9 cellular contexts compared by ENCODE assay signal in genomic region chr16:68040506-68041288, GRCh38. TPM values are rescaled to one million over a fixed set of nuclear protein-coding genes. Genes with fewer than 3 reads are reported as not detected.
DNase-seq lines count a peak whose midpoint lies in the region; ATAC-seq and TF ChIP-seq lines count a peak whose summit lies in the region.
"Had no signal": no experiment of that assay in that cellular context is flagged by ENCODE, and none has a peak within 500 bp of the region (broad histone marks: within the 10 kb centered on the region; RNA-seq: fewer than 3 reads in every experiment).

No MANE protein-coding gene starts in this region.

- peaks cover 9 to 10% of the 10 kb centered on the region in 2 donors for H3K4me1 Mint-ChIP-seq in effector memory CD8-positive, alpha-beta T cell (ENCODE audit: low read depth in 2 of 2)

- H3K4me2 ChIP-seq in mesenchymal stem cell (ENCODE audit: low read length, poor library complexity, severe bottlenecking) = no peak overlapping the region

- no peak overlapping the region for H3K18ac ChIP-seq in mesenchymal stem cell (ENCODE audit: low read depth in 1 of 2, low read length in 2 of 2)

- H3K79me1 ChIP-seq in mesenchymal stem cell (replicated peaks; ENCODE audit: low read length, poor library complexity, severe bottlenecking) = peaks cover 9% of the 10 kb centered on the region

- H3K23ac ChIP-seq in mesenchymal stem cell (ENCODE audit: low read length in 2 of 2) = no peak overlapping the region

- H2BK15ac ChIP-seq in mesenchymal stem cell (ENCODE audit: low read depth, poor library complexity, severe bottlenecking) = no peak overlapping the region

- H3K36me3 Mint-ChIP-seq in effector memory CD8-positive, alpha-beta T cell (ENCODE audit: insufficient read depth) = peaks cover 10% of the 10 kb centered on the region

- H3K9ac ChIP-seq in mesenchymal stem cell (ENCODE audit: low read length) = no peak overlapping the region

- no peak overlapping the region for H3K4me3 ChIP-seq in AG04450 (ENCODE audit: low read depth, low read length)
- H3K4me3 ChIP-seq in mesenchymal stem cell (ENCODE audit: insufficient read depth in 1 of 2, low read depth in 1 of 2, low read length in 2 of 2) = no peak overlapping the region

- 77% methylated on average over 11 of the region's 14 CpGs for WGBS in mesenchymal stem cell

- peak; percentile 18 for DNase-seq in AG04450 (ENCODE audit: low read depth, low spot score)
- DNase-seq in HT-29 (ENCODE audit: low spot score) = peak; percentile 88
- DNase-seq in NOMO-1 (lab: John Stamatoyannopoulos, UW; ENCODE audit: unreplicated experiment in 2 of 2) = peak; percentile 67 to 75
- peak; percentile 79 to 81 for DNase-seq in activated CD8-positive, alpha-beta memory T cell treated with anti-CD3 and anti-CD28 coated beads for 4 hours (ENCODE audit: low read depth in 2 of 2)
- peak; percentile 86 to 89 (median 88) for DNase-seq in effector memory CD8-positive, alpha-beta T cell
- peak; percentile 69 for DNase-seq in mesenchymal stem cell
- DNase-seq in stimulated activated CD8-positive, alpha-beta memory T cell treated with anti-CD3 and anti-CD28 coated beads, Interleukin-4, amount 100 ng/mL, for 1 hour (ENCODE audit: low read depth in 2 of 2, low spot score in 1 of 2) = peak; percentile 85 to 88

- H3K9me3 ChIP-seq in AG04450 (ENCODE audit: control insufficient read depth, insufficient read depth, low read length) = no peaks in the 10 kb centered on the region
- H3K9me3 ChIP-seq in mesenchymal stem cell (ENCODE audit: control insufficient read depth, low read length) = no peaks in the 10 kb centered on the region

- H3K4ac ChIP-seq in mesenchymal stem cell (ENCODE audit: low read depth in 1 of 2, low read length in 2 of 2) = no peak overlapping the region

- peak overlapping the region in 1 of 2 donors; percentile 66 for H3K27ac Mint-ChIP-seq in effector memory CD8-positive, alpha-beta T cell

- H3K9me3 Mint-ChIP-seq in effector memory CD8-positive, alpha-beta T cell = no peaks in the 10 kb centered on the region

- H2BK12ac ChIP-seq in mesenchymal stem cell (ENCODE audit: low read length in 2 of 2) = no peak overlapping the region

- TF ChIP-seq CTCF in AG04450 (IDR thresholded peaks at IDR 0.05; ENCODE audit: low read depth, low read length) = peak; percentile 88

- no peak overlapping the region for H3K27ac ChIP-seq in AG04450 (ENCODE audit: low read depth, low read length)
- no peak overlapping the region for H3K27ac ChIP-seq in mesenchymal stem cell (ENCODE audit: low read length, poor library complexity, severe bottlenecking)

- H2AK5ac ChIP-seq in mesenchymal stem cell (ENCODE audit: low read length, severe bottlenecking) = no peak overlapping the region

- POLR2A ChIA-PET in AG04450 (lab: Yijun Ruan, JAX) = interaction anchor here (0.6 kb wide), 1 partner anchor 106 kb away, joined by 3 read pairs; no protein-coding TSS in a partner anchor

- peak; percentile 54 for ATAC-seq in GM19025 (IDR thresholded peaks at IDR 0.05; ENCODE audit: low read depth, unreplicated experiment)
- ATAC-seq in effector memory CD8-positive, alpha-beta T cell (replicated peaks) = peak; percentile 100

- H3K36me3 ChIP-seq in mesenchymal stem cell (ENCODE audit: control insufficient read depth in 1 of 2, insufficient read depth in 2 of 2, low read depth in 1 of 2, low read length in 2 of 2) = peaks cover 9 to 10% of the 10 kb centered on the region in 2 experiments

- no peak overlapping the region for H2BK5ac ChIP-seq in mesenchymal stem cell (ENCODE audit: low read depth, low read length, poor library complexity, severe bottlenecking)

- CTCF ChIA-PET in AG04450 (lab: Charles Lee) = interaction anchor here (0.5 to 1.8 kb wide), 50 partner anchors 8 to 948 kb away, joined by 3 to 22 read pairs (median 4); partner anchors contain the start of genes DDX28 and DUS2

- no peak overlapping the region for H4K91ac ChIP-seq in mesenchymal stem cell (ENCODE audit: low read length)

- H2BK120ac ChIP-seq in mesenchymal stem cell (ENCODE audit: low read depth, low read length) = no peak overlapping the region

- no peaks in the 10 kb centered on the region for H3K4me1 ChIP-seq in mesenchymal stem cell (ENCODE audit: control insufficient read depth, insufficient read depth, low read depth, low read length)

- H3K14ac ChIP-seq in mesenchymal stem cell (ENCODE audit: low read length in 2 of 2) = no peak overlapping the region

- no peaks in the 10 kb centered on the region for H3K27me3 ChIP-seq in AG04450 (ENCODE audit: control insufficient read depth, insufficient read depth, low read length)
- no peaks in the 10 kb centered on the region for H3K27me3 ChIP-seq in mesenchymal stem cell (ENCODE audit: control insufficient read depth in 1 of 2, insufficient read depth in 1 of 2, low read length in 2 of 2)

- H3K4me3 Mint-ChIP-seq in effector memory CD8-positive, alpha-beta T cell = no peak overlapping the region

- no peaks in the 10 kb centered on the region for H3K27me3 Mint-ChIP-seq in effector memory CD8-positive, alpha-beta T cell

- no peak overlapping the region for H4K8ac ChIP-seq in mesenchymal stem cell (ENCODE audit: low read length)

- H2AFZ ChIP-seq in mesenchymal stem cell (ENCODE audit: low read depth, low read length) = no peak overlapping the region

RNA-seq across cellular contexts. Expression of gene DUS2, which starts 17.6 kb away (rescaled TPM):
- 13.7 and 14.1 TPM in 2 replicates for polyA plus RNA-seq in AG04450 (2011; rRNA removed)
- 21.4 and 25.0 TPM in 2 replicates for polyA minus RNA-seq in AG04450 (2011; rRNA and poly(A)+ RNA removed)
- 18.7 and 19.0 TPM in 2 replicates for total RNA-seq in HT-29 (2014; rRNA removed; shearing (Covaris generic))
- 5.1 TPM for polyA plus RNA-seq in mesenchymal stem cell (2013, experiment 1 of 2)
- polyA plus RNA-seq in mesenchymal stem cell (2013, experiment 2 of 2) = 5.3 TPM

RNA-seq across cellular contexts. Expression of gene DDX28, which starts 17.7 kb away (rescaled TPM):
- 7.6 and 8.1 TPM in 2 replicates for polyA plus RNA-seq in AG04450 (2011; rRNA removed)
- 6.3 and 7.9 TPM in 2 replicates for polyA minus RNA-seq in AG04450 (2011; rRNA and poly(A)+ RNA removed)
- total RNA-seq in HT-29 (2014; rRNA removed; shearing (Covaris generic)) = 27.4 and 30.4 TPM in 2 replicates
- 4.4 TPM for polyA plus RNA-seq in mesenchymal stem cell (2013, experiment 1 of 2)
- polyA plus RNA-seq in mesenchymal stem cell (2013, experiment 2 of 2) = 4.6 TPM

RNA-seq across cellular contexts. Expression of gene DPEP2NB, which starts 25.0 kb away (rescaled TPM):
- polyA plus RNA-seq in AG04450 (2011; rRNA removed) = not detected in 2 replicates
- not detected in 2 replicates for polyA minus RNA-seq in AG04450 (2011; rRNA and poly(A)+ RNA removed)
- not detected in 2 replicates for total RNA-seq in HT-29 (2014; rRNA removed; shearing (Covaris generic))
- polyA plus RNA-seq in mesenchymal stem cell (2013, experiment 1 of 2) = not detected
- not detected for polyA plus RNA-seq in mesenchymal stem cell (2013, experiment 2 of 2)
- total RNA-seq: temporal lobe had no signal

RNA-seq across cellular contexts. Expression of gene DPEP2, which starts 41.4 kb away (rescaled TPM):
- polyA plus RNA-seq in AG04450 (2011; rRNA removed) = not detected in 2 replicates
- polyA minus RNA-seq in AG04450 (2011; rRNA and poly(A)+ RNA removed) = 0.32 TPM in 1 of 2 replicates, not detected in the other
- total RNA-seq in HT-29 (2014; rRNA removed; shearing (Covaris generic)) = not detected in 2 replicates
- polyA plus RNA-seq in mesenchymal stem cell (2013, experiment 1 of 2) = 0.35 TPM
- polyA plus RNA-seq in mesenchymal stem cell (2013, experiment 2 of 2) = 0.19 TPM

RNA-seq across cellular contexts. Expression of gene NFATC3, which starts 44.5 kb away (rescaled TPM):
- 13.8 and 16.7 TPM in 2 replicates for polyA plus RNA-seq in AG04450 (2011; rRNA removed)
- 33.8 and 42.5 TPM in 2 replicates for polyA minus RNA-seq in AG04450 (2011; rRNA and poly(A)+ RNA removed)
- total RNA-seq in HT-29 (2014; rRNA removed; shearing (Covaris generic)) = 20.4 and 20.8 TPM in 2 replicates
- 11.8 TPM for polyA plus RNA-seq in mesenchymal stem cell (2013, experiment 1 of 2)
- 11.8 TPM for polyA plus RNA-seq in mesenchymal stem cell (2013, experiment 2 of 2)

Comparison
In these comparisons a context has a peak if more than half of its experiments do, and no peak if none do; other contexts are left out.
1. DNase-seq: peak in every context shown above with its lines; median percentile 88 in HT-29; 88 in effector memory CD8-positive, alpha-beta T cell; 86 in stimulated activated CD8-positive, alpha-beta memory T cell treated with anti-CD3 and anti-CD28 coated beads, Interleukin-4, amount 100 ng/mL, for 1 hour; 80 in activated CD8-positive, alpha-beta memory T cell treated with anti-CD3 and anti-CD28 coated beads for 4 hours; 71 in NOMO-1; 69 in mesenchymal stem cell; 18 in AG04450.